ENCODE assay signal across 9 cellular contexts in genomic region chr13:98565726-98566577, GRCh38. TPM values are rescaled to one million over a fixed set of nuclear protein-coding genes. Genes with fewer than 3 reads are reported as not detected.
A peak's percentile ranks its signal among the peaks of the same experiment; 100 is the strongest.
DNase-seq lines count a peak whose midpoint lies in the region; ATAC-seq, FAIRE-seq and TF ChIP-seq lines count a peak whose summit lies in the region.
"Had no signal": no experiment of that assay in that cellular context is flagged by ENCODE, and none has a peak within 500 bp of the region (broad histone marks: within the 10 kb centered on the region; RNA-seq: fewer than 3 reads in every experiment).

No MANE protein-coding gene starts in this region.

- H3K27me3 Mint-ChIP-seq in activated T-helper 1 cell treated with anti-CD3 and anti-CD28 coated beads, Interleukin-12 subunit alpha, Interleukin-12 subunit beta, Interleukin-2, Interleukin-4 antibody, amounts not matched to agents 30 ng/mL and 10 ng/mL and 1 ng/mL, durations not matched to agents 14 hours and 24 hours and 36 hours (ENCODE audit: insufficient read depth): no peaks in the 10 kb centered on the region

- H3K9me3 ChIP-seq in heart left ventricle: no peaks in the 10 kb centered on the region
- H3K9me3 ChIP-seq in sigmoid colon: no peaks in the 10 kb centered on the region

- TF ChIP-seq CTCF in heart left ventricle (IDR thresholded peaks at IDR 0.05) (no peak), sigmoid colon (IDR thresholded peaks at IDR 0.05) (no peak)

- DNase-seq in GM19239 (ENCODE audit: insufficient read length, low spot score) (no peak), heart left ventricle (peak; percentile 46 to 78 (median 57)), sigmoid colon (peak; percentile 68), DMS53 treated with DMSO at 0.1 percent for 48 hours (lab: John Stamatoyannopoulos, UW; ENCODE audit: unreplicated experiment) (no peak), NCI-H1105 treated with DMSO at 0.1 percent for 48 hours (lab: John Stamatoyannopoulos, UW) (no peak), dedifferentiated amniotic fluid mesenchymal stem cell (ENCODE audit: extremely low spot score) (no peak)
- DNase-seq in activated T-helper 1 cell treated with anti-CD3 and anti-CD28 coated beads, Interleukin-12 subunit alpha, Interleukin-12 subunit beta, Interleukin-2, Interleukin-4 antibody, amounts not matched to agents 30 ng/mL and 10 ng/mL and 1 ng/mL, durations not matched to agents 14 hours and 24 hours and 36 hours (ENCODE audit: low spot score): no peak
- DNase-seq: NCI-H1694 treated with DMSO at 0.1 percent for 48 hours had no signal

- H3K27me3 ChIP-seq in heart left ventricle: no peaks in the 10 kb centered on the region
- H3K27me3 ChIP-seq in sigmoid colon: no peaks in the 10 kb centered on the region

- H3K27ac ChIP-seq in heart left ventricle (peak overlapping the region; percentile 28 to 93 (median 78)), sigmoid colon (peak overlapping the region; percentile 55 to 70 (median 61))

- no peak for TF ChIP-seq EP300 in sigmoid colon (IDR thresholded peaks at IDR 0.05)

- H3K36me3 ChIP-seq in heart left ventricle (peaks cover 0 to 2% (median 0%) of the 10 kb centered on the region in 9 donors), sigmoid colon (no peaks in the 10 kb centered on the region)

- 14 to 25% (median 22%) methylated on average over 18 of the region's 18 CpGs for WGBS in heart left ventricle, 4 donors
- 17 to 47% methylated on average over 18 of the region's 18 CpGs for WGBS in sigmoid colon, 2 donors

- no peaks in the 10 kb centered on the region for H3K9me3 Mint-ChIP-seq in activated T-helper 1 cell treated with anti-CD3 and anti-CD28 coated beads, Interleukin-12 subunit alpha, Interleukin-12 subunit beta, Interleukin-2, Interleukin-4 antibody, amounts not matched to agents 30 ng/mL and 10 ng/mL and 1 ng/mL, durations not matched to agents 14 hours and 24 hours and 36 hours

- FAIRE-seq in GM19239 (lab: Jason Lieb, UNC): peak; percentile 79

- H3K4me1 Mint-ChIP-seq in activated T-helper 1 cell treated with anti-CD3 and anti-CD28 coated beads, Interleukin-12 subunit alpha, Interleukin-12 subunit beta, Interleukin-2, Interleukin-4 antibody, amounts not matched to agents 30 ng/mL and 10 ng/mL and 1 ng/mL, durations not matched to agents 14 hours and 24 hours and 36 hours (ENCODE audit: low read depth): peaks cover 97% of the 10 kb centered on the region

- peak overlapping the region; percentile 61 for H3K4me3 Mint-ChIP-seq in activated T-helper 1 cell treated with anti-CD3 and anti-CD28 coated beads, Interleukin-12 subunit alpha, Interleukin-12 subunit beta, Interleukin-2, Interleukin-4 antibody, amounts not matched to agents 30 ng/mL and 10 ng/mL and 1 ng/mL, durations not matched to agents 14 hours and 24 hours and 36 hours

- peak overlapping the region; percentile 84 for H3K27ac Mint-ChIP-seq in activated T-helper 1 cell treated with anti-CD3 and anti-CD28 coated beads, Interleukin-12 subunit alpha, Interleukin-12 subunit beta, Interleukin-2, Interleukin-4 antibody, amounts not matched to agents 30 ng/mL and 10 ng/mL and 1 ng/mL, durations not matched to agents 14 hours and 24 hours and 36 hours

- H3K4me3 ChIP-seq in heart left ventricle (peak overlapping the region in 8 of 12 donors; percentile 10 to 41 (median 26)), sigmoid colon (no peak overlapping the region)

- TF ChIP-seq POLR2A in heart left ventricle (IDR thresholded peaks at IDR 0.05) (peak in 1 of 2 donors; percentile 14), sigmoid colon (IDR thresholded peaks at IDR 0.05) (peak in 1 of 2 donors; percentile 41)

- peaks cover 5 to 95% (median 58%) of the 10 kb centered on the region in 12 donors for H3K4me1 ChIP-seq in heart left ventricle
- peaks cover 0 to 86% (median 61%) of the 10 kb centered on the region in 4 donors for H3K4me1 ChIP-seq in sigmoid colon

- peaks cover 26% of the 10 kb centered on the region for H3K36me3 Mint-ChIP-seq in activated T-helper 1 cell treated with anti-CD3 and anti-CD28 coated beads, Interleukin-12 subunit alpha, Interleukin-12 subunit beta, Interleukin-2, Interleukin-4 antibody, amounts not matched to agents 30 ng/mL and 10 ng/mL and 1 ng/mL, durations not matched to agents 14 hours and 24 hours and 36 hours (ENCODE audit: low read depth)

- intact Hi-C loops in activated T-helper 1 cell treated with anti-CD3 and anti-CD28 coated beads, Interleukin-12 subunit alpha, Interleukin-12 subunit beta, Interleukin-2, Interleukin-4 antibody, amounts not matched to agents 30 ng/mL and 10 ng/mL and 1 ng/mL, durations not matched to agents 14 hours and 24 hours and 36 hours (cut with micrococcal nuclease): no loop called here
- intact Hi-C loops in heart left ventricle (cut with DNase I): loop anchor here in 4 of 10 donors (5.0 to 10.0 kb wide), 4 partner anchors 59 to 259 kb away; no protein-coding TSS in a partner anchor
- intact Hi-C loops in sigmoid colon (cut with DNase I): no loop called here

- ATAC-seq in heart left ventricle (peak; percentile 77 to 92 (median 90)), GM19328 (IDR thresholded peaks at IDR 0.05; ENCODE audit: unreplicated experiment) (no peak)

RNA-seq across cellular contexts. Expression of gene STK24, which starts 11.0 kb away (rescaled TPM):
- total RNA-seq in activated T-helper 1 cell treated with anti-CD3 and anti-CD28 coated beads, Interleukin-12 subunit alpha, Interleukin-12 subunit beta, Interleukin-2, Interleukin-4 antibody, amounts not matched to agents 30 ng/mL and 10 ng/mL and 1 ng/mL, durations not matched to agents 14 hours and 24 hours and 36 hours: 135 and 139 TPM in 2 replicates
- total RNA-seq in heart left ventricle: 10 to 100 TPM; 56.5 to 82.6 (median 63.0) TPM
- 10 to 100 TPM; 26.6 to 54.1 TPM for polyA plus RNA-seq in heart left ventricle
- 10 to 100 TPM; 59.7 to 78.9 (median 64.4) TPM for total RNA-seq in sigmoid colon
- 100 to 1,000 TPM; 104 to 200 (median 118) TPM for polyA plus RNA-seq in sigmoid colon

Comparison
In these comparisons a context has a peak if more than half of its experiments do, and no peak if none do; other contexts are left out.
1. DNase-seq: peak in heart left ventricle (5 of 5) and sigmoid colon (single experiment); none in GM19239 (single experiment), activated T-helper 1 cell treated with anti-CD3 and anti-CD28 coated beads, Interleukin-12 subunit alpha, Interleukin-12 subunit beta, Interleukin-2, Interleukin-4 antibody, amounts not matched to agents 30 ng/mL and 10 ng/mL and 1 ng/mL, durations not matched to agents 14 hours and 24 hours and 36 hours (single experiment), DMS53 treated with DMSO at 0.1 percent for 48 hours (single experiment), NCI-H1105 treated with DMSO at 0.1 percent for 48 hours (single experiment) and dedifferentiated amniotic fluid mesenchymal stem cell (single experiment).
2. H3K4me3 ChIP-seq: peak in heart left ventricle (8 of 12); none in sigmoid colon (0 of 4).